1 cellular context compared by ENCODE assay signal in the genomic region with DNA sequence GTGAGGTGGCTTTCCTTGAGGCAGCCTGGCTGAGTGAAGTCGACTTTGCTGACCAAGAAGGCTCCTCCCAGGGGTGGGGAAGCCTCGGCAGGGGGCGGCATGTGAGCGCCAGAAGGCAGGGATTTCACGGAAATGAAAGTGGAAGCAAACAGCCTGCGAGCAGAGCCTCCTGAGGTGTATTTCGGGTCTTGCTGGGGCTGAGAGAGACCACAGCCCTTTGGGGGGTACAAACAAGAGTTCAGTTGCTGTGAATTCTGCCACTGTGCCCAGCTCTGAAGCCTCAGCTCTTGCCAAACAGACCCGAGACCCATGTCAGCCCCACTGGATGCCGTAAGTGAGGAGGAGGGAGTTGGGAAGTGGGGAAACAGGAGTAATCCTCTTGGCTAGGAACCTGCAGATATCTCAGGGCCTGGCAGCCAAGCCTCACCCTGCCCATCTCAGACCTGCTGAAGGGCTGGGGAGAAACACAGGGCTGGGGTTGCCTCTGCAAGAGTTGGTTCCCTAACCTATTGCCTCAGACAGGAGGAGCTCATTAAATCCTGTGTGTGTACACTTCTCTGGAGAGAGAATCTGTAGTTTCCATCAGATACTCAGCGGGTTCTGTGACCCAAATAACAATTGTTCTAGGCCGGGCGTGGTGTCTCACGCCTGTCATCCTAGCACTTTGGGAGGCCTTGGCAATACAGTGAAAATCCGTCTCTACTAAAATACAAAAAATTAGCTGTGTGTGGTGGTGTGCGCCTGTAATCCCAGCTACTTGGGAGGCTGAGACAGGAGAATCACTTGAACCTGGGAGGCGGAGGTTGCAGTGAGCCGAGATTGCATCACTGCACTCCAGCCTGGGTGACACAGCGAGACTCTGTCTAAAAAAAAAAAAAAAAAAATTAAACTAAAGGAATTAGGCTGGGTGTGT.
A peak's percentile ranks its signal among the peaks of the same experiment; 100 is the strongest.
TF ChIP-seq lines count a peak whose summit lies in the region.

TSS of gene IFI35 (plus strand) at position 146 of the 913 bp plus-strand sequence. CDS start at position 310, 164 bp downstream.

TF ChIP-seq in HEK293, 187 proteins besides CTCF, POLR2A, EP300 and RAD21 (continued from another document and continues in another):
- TF ChIP-seq ZBTB20 (tag by site-specific recombination; IDR thresholded peaks at IDR 0.05) (no peak), ZNF214 (tag by site-specific recombination; IDR thresholded peaks at IDR 0.05; ENCODE audit: borderline replicate concordance) (no peak), ZNF292 (tag by site-specific recombination; IDR thresholded peaks at IDR 0.05; ENCODE audit: borderline replicate concordance, low read depth) (no peak), ZNF560 (tag by site-specific recombination; IDR thresholded peaks at IDR 0.05; ENCODE audit: borderline replicate concordance) (no peak), KLF8 (tag by site-specific recombination; IDR thresholded peaks at IDR 0.05) (0 out of 2 replicates have a peak, but pooled peaks have one; percentile 16), ZNF184 (tag by site-specific recombination; IDR thresholded peaks at IDR 0.05) (no peak), KLF10 (tag by site-specific recombination; IDR thresholded peaks at IDR 0.05) (no peak), ZNF580 (tag by site-specific recombination; IDR thresholded peaks at IDR 0.05) (no peak), REPIN1 (tag by site-specific recombination; IDR thresholded peaks at IDR 0.05; ENCODE audit: low read depth) (no peak), SP3 (tag by site-specific recombination; IDR thresholded peaks at IDR 0.05) (peak; percentile 62), ZNF10 (tag by site-specific recombination; IDR thresholded peaks at IDR 0.05) (no peak), KLF17 (tag by site-specific recombination; IDR thresholded peaks at IDR 0.05) (peak; percentile 45; the same call in 1 of the 2 replicates), GLIS2 (tag by site-specific recombination; IDR thresholded peaks at IDR 0.05) (peak; percentile 80), OSR2 (tag by site-specific recombination; IDR thresholded peaks at IDR 0.05) (no peak), ZSCAN16 (tag by site-specific recombination; IDR thresholded peaks at IDR 0.05) (peak; percentile 79), SETDB1 (IDR thresholded peaks at IDR 0.05; ENCODE audit: insufficient read length, low read length) (no peak), ZNF555 (tag by site-specific recombination; conservative IDR thresholded peaks at IDR 0.05) (no peak), ZBTB21 (tag by site-specific recombination; IDR thresholded peaks at IDR 0.05) (no peak), ZNF670 (tag by site-specific recombination; IDR thresholded peaks at IDR 0.05; ENCODE audit: low read depth) (no peak), ZNF561 (tag by site-specific recombination; IDR thresholded peaks at IDR 0.05; ENCODE audit: borderline replicate concordance) (0 out of 2 replicates have a peak, but pooled peaks have one; percentile 26), PBX3 (CRISPR knock-in tag; IDR thresholded peaks at IDR 0.05) (no peak), ZNF174 (tag by site-specific recombination; IDR thresholded peaks at IDR 0.05) (no peak), ZNF138 (tag by site-specific recombination; IDR thresholded peaks at IDR 0.05; ENCODE audit: borderline replicate concordance) (no peak), ZNF302 (tag by site-specific recombination; IDR thresholded peaks at IDR 0.05; ENCODE audit: low read depth) (no peak), IKZF3 (tag by site-specific recombination; IDR thresholded peaks at IDR 0.05) (peak; percentile 53; the same call in 1 of the 2 replicates), ZNF324 (tag by site-specific recombination; IDR thresholded peaks at IDR 0.05) (0 out of 2 replicates have a peak, but pooled peaks have one; percentile 31), BCL6B (tag by site-specific recombination; IDR thresholded peaks at IDR 0.05) (no peak), EGR2 (tag by site-specific recombination; IDR thresholded peaks at IDR 0.05; ENCODE audit: low read depth) (no peak)
- TF ChIP-seq, protein P1, sequence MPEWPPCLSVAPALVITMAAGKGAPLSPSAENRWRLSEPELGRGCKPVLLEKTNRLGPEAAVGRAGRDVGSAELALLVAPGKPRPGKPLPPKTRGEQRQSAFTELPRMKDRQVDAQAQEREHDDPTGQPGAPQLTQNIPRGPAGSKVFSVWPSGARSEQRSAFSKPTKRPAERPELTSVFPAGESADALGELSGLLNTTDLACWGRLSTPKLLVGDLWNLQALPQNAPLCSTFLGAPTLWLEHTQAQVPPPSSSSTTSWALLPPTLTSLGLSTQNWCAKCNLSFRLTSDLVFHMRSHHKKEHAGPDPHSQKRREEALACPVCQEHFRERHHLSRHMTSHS (tag by site-specific recombination; IDR thresholded peaks at IDR 0.05), result no peak
- TF ChIP-seq, protein P2, sequence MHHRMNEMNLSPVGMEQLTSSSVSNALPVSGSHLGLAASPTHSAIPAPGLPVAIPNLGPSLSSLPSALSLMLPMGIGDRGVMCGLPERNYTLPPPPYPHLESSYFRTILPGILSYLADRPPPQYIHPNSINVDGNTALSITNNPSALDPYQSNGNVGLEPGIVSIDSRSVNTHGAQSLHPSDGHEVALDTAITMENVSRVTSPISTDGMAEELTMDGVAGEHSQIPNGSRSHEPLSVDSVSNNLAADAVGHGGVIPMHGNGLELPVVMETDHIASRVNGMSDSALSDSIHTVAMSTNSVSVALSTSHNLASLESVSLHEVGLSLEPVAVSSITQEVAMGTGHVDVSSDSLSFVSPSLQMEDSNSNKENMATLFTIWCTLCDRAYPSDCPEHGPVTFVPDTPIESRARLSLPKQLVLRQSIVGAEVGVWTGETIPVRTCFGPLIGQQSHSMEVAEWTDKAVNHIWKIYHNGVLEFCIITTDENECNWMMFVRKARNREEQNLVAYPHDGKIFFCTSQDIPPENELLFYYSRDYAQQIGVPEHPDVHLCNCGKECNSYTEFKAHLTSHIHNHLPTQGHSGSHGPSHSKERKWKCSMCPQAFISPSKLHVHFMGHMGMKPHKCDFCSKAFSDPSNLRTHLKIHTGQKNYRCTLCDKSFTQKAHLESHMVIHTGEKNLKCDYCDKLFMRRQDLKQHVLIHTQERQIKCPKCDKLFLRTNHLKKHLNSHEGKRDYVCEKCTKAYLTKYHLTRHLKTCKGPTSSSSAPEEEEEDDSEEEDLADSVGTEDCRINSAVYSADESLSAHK (tag by site-specific recombination; IDR thresholded peaks at IDR 0.05), result 0 out of 2 replicates have a peak, but pooled peaks have one; percentile 9
- TF ChIP-seq, protein P3, sequence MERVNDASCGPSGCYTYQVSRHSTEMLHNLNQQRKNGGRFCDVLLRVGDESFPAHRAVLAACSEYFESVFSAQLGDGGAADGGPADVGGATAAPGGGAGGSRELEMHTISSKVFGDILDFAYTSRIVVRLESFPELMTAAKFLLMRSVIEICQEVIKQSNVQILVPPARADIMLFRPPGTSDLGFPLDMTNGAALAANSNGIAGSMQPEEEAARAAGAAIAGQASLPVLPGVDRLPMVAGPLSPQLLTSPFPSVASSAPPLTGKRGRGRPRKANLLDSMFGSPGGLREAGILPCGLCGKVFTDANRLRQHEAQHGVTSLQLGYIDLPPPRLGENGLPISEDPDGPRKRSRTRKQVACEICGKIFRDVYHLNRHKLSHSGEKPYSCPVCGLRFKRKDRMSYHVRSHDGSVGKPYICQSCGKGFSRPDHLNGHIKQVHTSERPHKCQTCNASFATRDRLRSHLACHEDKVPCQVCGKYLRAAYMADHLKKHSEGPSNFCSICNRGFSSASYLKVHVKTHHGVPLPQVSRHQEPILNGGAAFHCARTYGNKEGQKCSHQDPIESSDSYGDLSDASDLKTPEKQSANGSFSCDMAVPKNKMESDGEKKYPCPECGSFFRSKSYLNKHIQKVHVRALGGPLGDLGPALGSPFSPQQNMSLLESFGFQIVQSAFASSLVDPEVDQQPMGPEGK (tag by site-specific recombination; IDR thresholded peaks at IDR 0.05), result peak; percentile 55; the same call in 1 of the 2 replicates
- TF ChIP-seq, protein P4, sequence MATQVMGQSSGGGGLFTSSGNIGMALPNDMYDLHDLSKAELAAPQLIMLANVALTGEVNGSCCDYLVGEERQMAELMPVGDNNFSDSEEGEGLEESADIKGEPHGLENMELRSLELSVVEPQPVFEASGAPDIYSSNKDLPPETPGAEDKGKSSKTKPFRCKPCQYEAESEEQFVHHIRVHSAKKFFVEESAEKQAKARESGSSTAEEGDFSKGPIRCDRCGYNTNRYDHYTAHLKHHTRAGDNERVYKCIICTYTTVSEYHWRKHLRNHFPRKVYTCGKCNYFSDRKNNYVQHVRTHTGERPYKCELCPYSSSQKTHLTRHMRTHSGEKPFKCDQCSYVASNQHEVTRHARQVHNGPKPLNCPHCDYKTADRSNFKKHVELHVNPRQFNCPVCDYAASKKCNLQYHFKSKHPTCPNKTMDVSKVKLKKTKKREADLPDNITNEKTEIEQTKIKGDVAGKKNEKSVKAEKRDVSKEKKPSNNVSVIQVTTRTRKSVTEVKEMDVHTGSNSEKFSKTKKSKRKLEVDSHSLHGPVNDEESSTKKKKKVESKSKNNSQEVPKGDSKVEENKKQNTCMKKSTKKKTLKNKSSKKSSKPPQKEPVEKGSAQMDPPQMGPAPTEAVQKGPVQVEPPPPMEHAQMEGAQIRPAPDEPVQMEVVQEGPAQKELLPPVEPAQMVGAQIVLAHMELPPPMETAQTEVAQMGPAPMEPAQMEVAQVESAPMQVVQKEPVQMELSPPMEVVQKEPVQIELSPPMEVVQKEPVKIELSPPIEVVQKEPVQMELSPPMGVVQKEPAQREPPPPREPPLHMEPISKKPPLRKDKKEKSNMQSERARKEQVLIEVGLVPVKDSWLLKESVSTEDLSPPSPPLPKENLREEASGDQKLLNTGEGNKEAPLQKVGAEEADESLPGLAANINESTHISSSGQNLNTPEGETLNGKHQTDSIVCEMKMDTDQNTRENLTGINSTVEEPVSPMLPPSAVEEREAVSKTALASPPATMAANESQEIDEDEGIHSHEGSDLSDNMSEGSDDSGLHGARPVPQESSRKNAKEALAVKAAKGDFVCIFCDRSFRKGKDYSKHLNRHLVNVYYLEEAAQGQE (tag by site-specific recombination; IDR thresholded peaks at IDR 0.05), result no peak
- TF ChIP-seq, protein P5, sequence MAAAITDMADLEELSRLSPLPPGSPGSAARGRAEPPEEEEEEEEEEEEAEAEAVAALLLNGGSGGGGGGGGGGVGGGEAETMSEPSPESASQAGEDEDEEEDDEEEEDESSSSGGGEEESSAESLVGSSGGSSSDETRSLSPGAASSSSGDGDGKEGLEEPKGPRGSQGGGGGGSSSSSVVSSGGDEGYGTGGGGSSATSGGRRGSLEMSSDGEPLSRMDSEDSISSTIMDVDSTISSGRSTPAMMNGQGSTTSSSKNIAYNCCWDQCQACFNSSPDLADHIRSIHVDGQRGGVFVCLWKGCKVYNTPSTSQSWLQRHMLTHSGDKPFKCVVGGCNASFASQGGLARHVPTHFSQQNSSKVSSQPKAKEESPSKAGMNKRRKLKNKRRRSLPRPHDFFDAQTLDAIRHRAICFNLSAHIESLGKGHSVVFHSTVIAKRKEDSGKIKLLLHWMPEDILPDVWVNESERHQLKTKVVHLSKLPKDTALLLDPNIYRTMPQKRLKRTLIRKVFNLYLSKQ (tag by site-specific recombination; IDR thresholded peaks at IDR 0.05; ENCODE audit: borderline replicate concordance), result no peak
- TF ChIP-seq, protein P6, sequence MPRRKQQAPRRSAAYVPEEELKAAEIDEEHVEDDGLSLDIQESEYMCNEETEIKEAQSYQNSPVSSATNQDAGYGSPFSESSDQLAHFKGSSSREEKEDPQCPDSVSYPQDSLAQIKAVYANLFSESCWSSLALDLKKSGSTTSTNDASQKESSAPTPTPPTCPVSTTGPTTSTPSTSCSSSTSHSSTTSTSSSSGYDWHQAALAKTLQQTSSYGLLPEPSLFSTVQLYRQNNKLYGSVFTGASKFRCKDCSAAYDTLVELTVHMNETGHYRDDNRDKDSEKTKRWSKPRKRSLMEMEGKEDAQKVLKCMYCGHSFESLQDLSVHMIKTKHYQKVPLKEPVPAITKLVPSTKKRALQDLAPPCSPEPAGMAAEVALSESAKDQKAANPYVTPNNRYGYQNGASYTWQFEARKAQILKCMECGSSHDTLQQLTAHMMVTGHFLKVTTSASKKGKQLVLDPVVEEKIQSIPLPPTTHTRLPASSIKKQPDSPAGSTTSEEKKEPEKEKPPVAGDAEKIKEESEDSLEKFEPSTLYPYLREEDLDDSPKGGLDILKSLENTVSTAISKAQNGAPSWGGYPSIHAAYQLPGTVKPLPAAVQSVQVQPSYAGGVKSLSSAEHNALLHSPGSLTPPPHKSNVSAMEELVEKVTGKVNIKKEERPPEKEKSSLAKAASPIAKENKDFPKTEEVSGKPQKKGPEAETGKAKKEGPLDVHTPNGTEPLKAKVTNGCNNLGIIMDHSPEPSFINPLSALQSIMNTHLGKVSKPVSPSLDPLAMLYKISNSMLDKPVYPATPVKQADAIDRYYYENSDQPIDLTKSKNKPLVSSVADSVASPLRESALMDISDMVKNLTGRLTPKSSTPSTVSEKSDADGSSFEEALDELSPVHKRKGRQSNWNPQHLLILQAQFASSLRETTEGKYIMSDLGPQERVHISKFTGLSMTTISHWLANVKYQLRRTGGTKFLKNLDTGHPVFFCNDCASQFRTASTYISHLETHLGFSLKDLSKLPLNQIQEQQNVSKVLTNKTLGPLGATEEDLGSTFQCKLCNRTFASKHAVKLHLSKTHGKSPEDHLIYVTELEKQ (tag by site-specific recombination; IDR thresholded peaks at IDR 0.05; ENCODE audit: borderline replicate concordance), result no peak
